8 cellular contexts compared by ENCODE assay signal in genomic region chr12:51972849-51973273, GRCh38. TPM values are rescaled to one million over a fixed set of nuclear protein-coding genes. Genes with fewer than 3 reads are reported as not detected.
DNase-seq lines count a peak whose midpoint lies in the region; ATAC-seq and TF ChIP-seq lines count a peak whose summit lies in the region.

No MANE protein-coding gene starts in this region.

- H3K27ac ChIP-seq in CD4-positive, alpha-beta memory T cell (ENCODE audit: low read depth, low read length): peak overlapping the region; percentile 12

- CTCF ChIA-PET in CD4-positive, alpha-beta memory T cell (lab: Charles Lee; ENCODE audit: partially characterized antibody): interaction anchor here (2.2 to 7.6 kb wide), 5 partner anchors 8 to 49 kb away, joined by 6 to 61 read pairs (median 11); no protein-coding TSS in a partner anchor

- H3K4me3 ChIP-seq in CD4-positive, alpha-beta memory T cell (ENCODE audit: low read length in 2 of 2): peak overlapping the region in 1 of 2 donors; percentile 27
- no peak overlapping the region for H3K4me3 ChIP-seq in mucosa of descending colon

- no peaks in the 10 kb centered on the region for H3K9me3 Mint-ChIP-seq in CD4-positive, alpha-beta memory T cell
- no peaks in the 10 kb centered on the region for H3K9me3 Mint-ChIP-seq in chondrocyte (ENCODE audit: low read depth)
- no peaks in the 10 kb centered on the region for H3K9me3 Mint-ChIP-seq in stimulated activated naive CD8-positive, alpha-beta T cell treated with anti-CD3 and anti-CD28 coated beads, Interleukin-15, amount 100 ng/mL, for 72 hours

- no peaks in the 10 kb centered on the region for H3K27me3 Mint-ChIP-seq in CD4-positive, alpha-beta memory T cell
- no peaks in the 10 kb centered on the region for H3K27me3 Mint-ChIP-seq in chondrocyte (ENCODE audit: low read depth)
- no peaks in the 10 kb centered on the region for H3K27me3 Mint-ChIP-seq in stimulated activated naive CD8-positive, alpha-beta T cell treated with anti-CD3 and anti-CD28 coated beads, Interleukin-15, amount 100 ng/mL, for 72 hours

- POLR2A ChIA-PET in CD4-positive, alpha-beta memory T cell (lab: Charles Lee; ENCODE audit: partially characterized antibody): interaction anchor here (0.8 to 1.7 kb wide), 3 partner anchors 8 to 23 kb away, joined by 3 to 4 read pairs (median 3); partner anchors contain the start of gene ACVR1B

- peaks cover 58 to 81% (median 68%) of the 10 kb centered on the region in 4 donors for H3K4me1 Mint-ChIP-seq in CD4-positive, alpha-beta memory T cell
- peaks cover 65% of the 10 kb centered on the region for H3K4me1 Mint-ChIP-seq in chondrocyte (ENCODE audit: low read depth)
- peaks cover 74% of the 10 kb centered on the region for H3K4me1 Mint-ChIP-seq in stimulated activated naive CD8-positive, alpha-beta T cell treated with anti-CD3 and anti-CD28 coated beads, Interleukin-15, amount 100 ng/mL, for 72 hours

- ATAC-seq in mucosa of descending colon: peak; percentile 46
- ATAC-seq in stimulated activated naive CD8-positive, alpha-beta T cell treated with anti-CD3 and anti-CD28 coated beads, Interleukin-15, amount 100 ng/mL, for 72 hours: peak; percentile 62
- no peak for ATAC-seq in GM18873 (IDR thresholded peaks at IDR 0.05; ENCODE audit: low FRiP score, unreplicated experiment)

- peak overlapping the region in 7 of 8 donors; percentile 39 to 86 (median 65) for H3K4me3 Mint-ChIP-seq in CD4-positive, alpha-beta memory T cell
- no peak overlapping the region for H3K4me3 Mint-ChIP-seq in chondrocyte (ENCODE audit: unreplicated experiment)
- H3K4me3 Mint-ChIP-seq in stimulated activated naive CD8-positive, alpha-beta T cell treated with anti-CD3 and anti-CD28 coated beads, Interleukin-15, amount 100 ng/mL, for 72 hours: peak overlapping the region; percentile 31 to 50

- no peaks in the 10 kb centered on the region for H3K9me3 ChIP-seq in CD4-positive, alpha-beta memory T cell (ENCODE audit: control insufficient read depth in 1 of 2, low read length in 2 of 2)
- H3K9me3 ChIP-seq in mucosa of descending colon: no peaks in the 10 kb centered on the region

- peak overlapping the region; percentile 32 to 82 (median 65) for H3K27ac Mint-ChIP-seq in CD4-positive, alpha-beta memory T cell
- peak overlapping the region; percentile 5 for H3K27ac Mint-ChIP-seq in chondrocyte (ENCODE audit: unreplicated experiment)
- H3K27ac Mint-ChIP-seq in stimulated activated naive CD8-positive, alpha-beta T cell treated with anti-CD3 and anti-CD28 coated beads, Interleukin-15, amount 100 ng/mL, for 72 hours: peak overlapping the region in 1 of 2 donors; percentile 48

- H3K27me3 ChIP-seq in CD4-positive, alpha-beta memory T cell (ENCODE audit: insufficient read depth, low read length): no peaks in the 10 kb centered on the region

- no peaks in the 10 kb centered on the region for H3K36me3 ChIP-seq in CD4-positive, alpha-beta memory T cell (ENCODE audit: insufficient read depth, low read length)
- no peaks in the 10 kb centered on the region for H3K36me3 ChIP-seq in mucosa of descending colon (ENCODE audit: low read depth)

- TF ChIP-seq CTCF in chondrocyte (IDR thresholded peaks at IDR 0.05) (no peak), mucosa of descending colon (IDR thresholded peaks at IDR 0.05) (no peak)

- peaks cover 13 to 20% of the 10 kb centered on the region in 2 donors for H3K36me3 Mint-ChIP-seq in CD4-positive, alpha-beta memory T cell
- peaks cover 15% of the 10 kb centered on the region for H3K36me3 Mint-ChIP-seq in chondrocyte (ENCODE audit: low read depth)

- peak; percentile 39 to 81 (median 48) for DNase-seq in CD4-positive, alpha-beta memory T cell
- peak; percentile 53 for DNase-seq in T-helper 22 cell (ENCODE audit: low read depth)
- DNase-seq in chondrocyte (ENCODE audit: low spot score): no peak
- peak in 2 of 3 donors; percentile 40 to 69 for DNase-seq in mucosa of descending colon
- DNase-seq in stimulated activated naive CD8-positive, alpha-beta T cell treated with anti-CD3 and anti-CD28 coated beads, Interleukin-15, amount 100 ng/mL, for 72 hours: peak in 1 of 2 donors; percentile 61
- no peak for DNase-seq in NCI-H524 treated with DMSO at 0.1 percent for 48 hours (lab: John Stamatoyannopoulos, UW)
- no peak for DNase-seq in NCI-H146 (lab: John Stamatoyannopoulos, UW)

- peaks cover 62% of the 10 kb centered on the region for H3K4me1 ChIP-seq in CD4-positive, alpha-beta memory T cell (ENCODE audit: insufficient read depth, low read length)
- peaks cover 38% of the 10 kb centered on the region for H3K4me1 ChIP-seq in mucosa of descending colon (ENCODE audit: low read depth)

- intact Hi-C loops in CD4-positive, alpha-beta memory T cell (cut with micrococcal nuclease): no loop called here
- intact Hi-C loops in mucosa of descending colon (cut with DNase I, micrococcal nuclease): loop anchor here in 1 of 2 donors (10.0 kb wide), 1 partner anchor 78 kb away; no protein-coding TSS in a partner anchor

RNA-seq across cellular contexts. Expression of gene ACVR1B, which starts 21.4 kb away (rescaled TPM):
- total RNA-seq in CD4-positive, alpha-beta memory T cell: 10 to 100 TPM; 10.8 to 12.6 TPM
- 1 to 10 TPM in 1 of 2 donors, under 1 TPM in 1; 0.42 to 2.5 TPM for polyA plus RNA-seq in CD4-positive, alpha-beta memory T cell
- total RNA-seq in chondrocyte: 9.9 to 10.6 TPM (median 10.0 TPM) in 3 replicates
- total RNA-seq in mucosa of descending colon: 10 to 100 TPM; 42.4 to 95.7 (median 77.3) TPM

RNA-seq across cellular contexts. Expression of gene TAMALIN, which starts 33.9 kb away (rescaled TPM):
- total RNA-seq in CD4-positive, alpha-beta memory T cell: 10 to 100 TPM; 30.5 to 31.7 TPM
- polyA plus RNA-seq in CD4-positive, alpha-beta memory T cell: 1 to 10 TPM; 1.2 to 5.3 TPM
- total RNA-seq in chondrocyte (11.1 to 15.7 TPM (median 13.7 TPM) in 3 replicates), mucosa of descending colon (10 to 100 TPM in 2 of 3 donors, 1 to 10 TPM in 1; 9.4 to 19.6 (median 13.8) TPM)

Comparison
In these comparisons a context has a peak if more than half of its experiments do, and no peak if none do; other contexts are left out.
1. DNase-seq: peak in CD4-positive, alpha-beta memory T cell (5 of 5), T-helper 22 cell (single experiment) and mucosa of descending colon (2 of 3); none in chondrocyte (single experiment), NCI-H524 treated with DMSO at 0.1 percent for 48 hours (single experiment) and NCI-H146 (single experiment).